In the genomic region with DNA sequence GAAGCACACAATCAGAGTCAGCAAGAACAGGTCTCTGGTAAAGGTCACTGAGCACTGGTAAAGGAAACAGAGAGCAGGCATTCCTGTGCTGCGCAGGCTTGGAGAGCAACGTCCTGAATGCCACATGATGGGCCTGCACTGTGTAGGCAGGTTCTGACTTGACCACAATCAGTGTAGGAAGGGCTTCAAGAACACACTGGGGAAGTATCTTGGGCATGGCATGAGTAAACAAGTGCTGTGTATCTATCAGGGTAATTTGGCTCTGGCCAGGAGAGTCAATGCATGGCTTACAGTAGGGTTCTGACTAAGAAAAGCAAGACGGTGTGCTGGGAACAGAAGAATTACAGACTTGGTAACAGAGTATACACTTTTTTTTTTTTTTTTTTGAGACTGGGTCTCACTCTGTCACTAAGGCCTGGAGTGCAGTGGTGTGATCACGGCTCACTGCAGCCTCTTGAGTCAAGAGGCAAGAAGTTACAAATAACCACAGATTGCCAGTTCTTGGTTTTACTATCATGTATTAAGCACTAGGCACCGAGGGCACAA, we compare ENCODE assay signal across 12 cellular contexts. TPM values are rescaled to one million over a fixed set of nuclear protein-coding genes. Genes with fewer than 3 reads are reported as not detected.
DNase-seq lines count a peak whose midpoint lies in the region; ATAC-seq, FAIRE-seq and TF ChIP-seq lines count a peak whose summit lies in the region.
"Had no signal": no experiment of that assay in that cellular context is flagged by ENCODE, and none has a peak within 500 bp of the region (broad histone marks: within the 10 kb centered on the region; RNA-seq: fewer than 3 reads in every experiment).

No MANE protein-coding gene starts in this region.

- peak overlapping the region; percentile 74 to 98 (median 89) for H3K4me2 ChIP-seq in BLaER1 treated with 17β-estradiol and CSF1 and Interleukin-3, amounts not matched to agents 10 nM and 100 nM

- peaks cover 23 to 40% (median 36%) of the 10 kb centered on the region in 11 experiments for H3K36me3 ChIP-seq in BLaER1 treated with 17β-estradiol and CSF1 and Interleukin-3, amounts not matched to agents 10 nM and 100 nM
- no peaks in the 10 kb centered on the region for H3K36me3 ChIP-seq in mucosa of descending colon (ENCODE audit: low read depth)

- H3K9me3 ChIP-seq in BLaER1 treated with 17β-estradiol and CSF1 and Interleukin-3, amounts not matched to agents 10 nM and 100 nM (replicated peaks in 1 of 11), result no peaks in the 10 kb centered on the region
- H3K9me3 ChIP-seq in mucosa of descending colon, result no peaks in the 10 kb centered on the region
- H3K9me3 ChIP-seq: Caco-2 had no signal

- no peaks in the 10 kb centered on the region for H3K27me3 ChIP-seq in BLaER1 treated with 17β-estradiol and CSF1 and Interleukin-3, amounts not matched to agents 10 nM and 100 nM

- H3K9ac ChIP-seq in BLaER1 treated with 17β-estradiol and CSF1 and Interleukin-3, amounts not matched to agents 10 nM and 100 nM, result peak overlapping the region in 9 of 11 experiments; percentile 35 to 83 (median 68); a peak in 16 of 22 replicates

- peak; percentile 88 for DNase-seq in amniotic epithelial cell (ENCODE audit: low read depth)
- DNase-seq in mucosa of descending colon, result peak in 1 of 3 donors; percentile 63
- no peak for DNase-seq in amniotic stem cell (lab: John Stamatoyannopoulos, UW)
- DNase-seq in HTR-8/SVneo (ENCODE audit: insufficient read length, low spot score), result no peak
- DNase-seq: Caco-2, NCI-H1105 treated with DMSO at 0.1 percent for 48 hours had no signal

- peaks cover 0 to 49% (median 0%) of the 10 kb centered on the region in 11 experiments; a peak in 3 of 22 replicates for H4K20me1 ChIP-seq in BLaER1 treated with 17β-estradiol and CSF1 and Interleukin-3, amounts not matched to agents 10 nM and 100 nM

- intact Hi-C loops in mucosa of descending colon (cut with DNase I, micrococcal nuclease), result no loop called here

- no peak for TF ChIP-seq CTCF in mucosa of descending colon (IDR thresholded peaks at IDR 0.05)

- no peak for FAIRE-seq in HTR-8/SVneo (lab: Jason Lieb, UNC)

- peak; percentile 34 for ATAC-seq in HG02938 (IDR thresholded peaks at IDR 0.05; ENCODE audit: unreplicated experiment)
- peak; percentile 71 for ATAC-seq in mucosa of descending colon
- no peak for ATAC-seq in HG02571 (IDR thresholded peaks at IDR 0.05; ENCODE audit: unreplicated experiment)
- ATAC-seq in GM21381 (IDR thresholded peaks at IDR 0.05; ENCODE audit: unreplicated experiment), result no peak

- H3K4me1 ChIP-seq in BLaER1 treated with 17β-estradiol and CSF1 and Interleukin-3, amounts not matched to agents 10 nM and 100 nM, result peaks cover 56 to 89% (median 76%) of the 10 kb centered on the region in 10 experiments
- peaks cover 76% of the 10 kb centered on the region for H3K4me1 ChIP-seq in mucosa of descending colon (ENCODE audit: low read depth)

- H3K27ac ChIP-seq in BLaER1 treated with 17β-estradiol and CSF1 and Interleukin-3, amounts not matched to agents 10 nM and 100 nM, result peak overlapping the region; percentile 12 to 95 (median 88); a peak in 21 of 22 replicates

- peak overlapping the region in 3 of 10 experiments; percentile 3 to 38 (median 36); a peak in 2 of 20 replicates for H3K4me3 ChIP-seq in BLaER1 treated with 17β-estradiol and CSF1 and Interleukin-3, amounts not matched to agents 10 nM and 100 nM
- no peak overlapping the region for H3K4me3 ChIP-seq in mucosa of descending colon

RNA-seq across cellular contexts. Expression of gene TBC1D2B, which starts 30.6 kb away (rescaled TPM):
- 10 to 100 TPM; 54.8 to 65.6 (median 57.0) TPM for total RNA-seq in mucosa of descending colon

RNA-seq across cellular contexts. Expression of gene SH2D7, which starts 45.5 kb away (rescaled TPM):
- total RNA-seq in mucosa of descending colon, result 1 to 10 TPM; 1.9 to 2.8 (median 2.2) TPM
- total RNA-seq: Caco-2, sciatic nerve, subcutaneous adipose tissue had no signal

Comparison
In these comparisons a context has a peak if more than half of its experiments do, and no peak if none do; other contexts are left out.
1. ATAC-seq: peak in HG02938 (single experiment) and mucosa of descending colon (single experiment); none in HG02571 (single experiment) and GM21381 (single experiment).